In the genomic region with DNA sequence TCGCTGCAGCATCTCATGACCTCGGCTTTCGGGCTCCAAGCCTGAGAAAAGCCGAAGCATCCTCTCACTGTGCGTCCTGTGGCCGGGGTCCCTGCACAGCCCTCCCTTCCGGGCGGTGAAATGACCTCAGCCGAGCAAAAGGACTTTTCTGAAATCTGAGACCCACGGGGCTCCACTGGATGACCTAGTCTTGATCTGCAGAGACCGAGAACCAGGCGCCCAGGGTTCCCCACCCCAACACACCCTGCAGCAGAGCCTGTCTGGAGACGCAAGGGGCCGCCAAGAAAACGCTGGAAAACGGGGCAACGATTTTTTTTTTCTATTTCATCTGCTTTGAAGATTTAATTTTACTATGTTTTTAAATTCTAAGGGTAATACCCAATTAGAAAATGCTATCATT, we compare ENCODE assay signal across 10 cellular contexts. TPM values are rescaled to one million over a fixed set of nuclear protein-coding genes. Genes with fewer than 3 reads are reported as not detected.
"Had no signal": no experiment of that assay in that cellular context is flagged by ENCODE, and none has a peak within 500 bp of the region (broad histone marks: within the 10 kb centered on the region; RNA-seq: fewer than 3 reads in every experiment).

No MANE protein-coding gene starts in this region.

- ATAC-seq: HCT116 had no signal

- H3K9ac ChIP-seq: KMS-11 had no signal

- H3K9me3 ChIP-seq: HAP-1 had no signal

- DNase-seq: GOT3, HFFc6, KBM-7 had no signal

- H3K4me2 ChIP-seq: KMS-11 had no signal

- H3K27ac Mint-ChIP-seq: HFFc6, IgD-negative memory B cell had no signal

- H3K4me3 ChIP-seq: HAP-1 had no signal

- FAIRE-seq: H54, HTR-8/SVneo had no signal

- H3K27ac ChIP-seq: KMS-11 had no signal

- H3K4me1 ChIP-seq: HAP-1 had no signal

- H3K36me3 ChIP-seq: HAP-1 had no signal

- H3K4me1 Mint-ChIP-seq: IgD-negative memory B cell had no signal

- H3K4me3 Mint-ChIP-seq: HFFc6, IgD-negative memory B cell had no signal

RNA-seq across cellular contexts. Expression of gene NPS, which starts 31.7 kb away (rescaled TPM):
- total RNA-seq: HFFc6, HT-29 had no signal
- polyA plus RNA-seq: IgD-negative memory B cell had no signal
